ENCODE assay signal across 14 cellular contexts in genomic region chrX:19684265-19684664, GRCh38.
DNase-seq lines count a peak whose midpoint lies in the region; ATAC-seq, FAIRE-seq and TF ChIP-seq lines count a peak whose summit lies in the region.
"Had no signal": no experiment of that assay in that cellular context is flagged by ENCODE, and none has a peak within 500 bp of the region (broad histone marks: within the 10 kb centered on the region; RNA-seq: fewer than 3 reads in every experiment).

No MANE protein-coding gene starts in this region.

- peaks cover 76% of the 10 kb centered on the region for H3K4me1 Mint-ChIP-seq in activated CD4-positive, alpha-beta memory T cell treated with anti-CD3 and anti-CD28 coated beads, Interleukin-2, amount 10 ng/mL, durations not matched to agents 7 days and 5 days
- H3K4me1 Mint-ChIP-seq in immature natural killer cell = peaks cover 62 to 80% of the 10 kb centered on the region in 2 donors

- no peak for TF ChIP-seq CTCF in DND-41 (IDR thresholded peaks at IDR 0.05; ENCODE audit: borderline replicate concordance, extremely low read depth, low read length, poor library complexity, severe bottlenecking)

- no peaks in the 10 kb centered on the region for H3K27me3 ChIP-seq in DND-41 (ENCODE audit: insufficient read depth, low read length, poor library complexity)
- H3K27me3 ChIP-seq: ovary, spleen had no signal

- no peak overlapping the region for H3K4me3 ChIP-seq in DND-41 (ENCODE audit: low read depth in 1 of 2, low read length in 2 of 2)
- H3K4me3 ChIP-seq: ovary, spleen had no signal

- H3K27ac ChIP-seq in DND-41 (ENCODE audit: low read length) = peak overlapping the region; percentile 13
- H3K27ac ChIP-seq: epithelial cell of prostate, ovary had no signal

- H3K27me3 Mint-ChIP-seq in activated CD4-positive, alpha-beta memory T cell treated with anti-CD3 and anti-CD28 coated beads, Interleukin-2, amount 10 ng/mL, durations not matched to agents 7 days and 5 days = no peaks in the 10 kb centered on the region
- peaks cover 11 to 15% (median 14%) of the 10 kb centered on the region in 3 donors for H3K27me3 Mint-ChIP-seq in immature natural killer cell (ENCODE audit: low read depth in 3 of 3)

- peaks cover 62% of the 10 kb centered on the region for H3K36me3 Mint-ChIP-seq in activated CD4-positive, alpha-beta memory T cell treated with anti-CD3 and anti-CD28 coated beads, Interleukin-2, amount 10 ng/mL, durations not matched to agents 7 days and 5 days (ENCODE audit: low read depth)
- H3K36me3 Mint-ChIP-seq in immature natural killer cell = peaks cover 0 to 11% (median 0%) of the 10 kb centered on the region in 3 donors

- CTCF ChIA-PET in activated CD4-positive, alpha-beta memory T cell treated with anti-CD3 and anti-CD28 coated beads, Interleukin-2, amount 10 ng/mL, durations not matched to agents 7 days and 5 days (lab: Charles Lee) = interaction anchor here (0.9 kb wide), 1 partner anchor 204 kb away, joined by 4 read pairs; no protein-coding TSS in a partner anchor

- H2AFZ ChIP-seq in DND-41 (ENCODE audit: low read depth, low read length) = no peak overlapping the region

- H3K4me1 ChIP-seq in DND-41 (ENCODE audit: insufficient read depth, low read length) = peaks cover 64% of the 10 kb centered on the region

- no peaks in the 10 kb centered on the region for H4K20me1 ChIP-seq in DND-41 (ENCODE audit: insufficient read depth, low read length)

- DNase-seq in DND-41 (no peak), immature natural killer cell (peak in 1 of 3 donors; percentile 2), NCI-H2196 (lab: John Stamatoyannopoulos, UW; ENCODE audit: unreplicated experiment) (no peak)
- DNase-seq in activated CD4-positive, alpha-beta memory T cell treated with anti-CD3 and anti-CD28 coated beads, Interleukin-2, amount 10 ng/mL, durations not matched to agents 7 days and 5 days = no peak
- DNase-seq in activated CD8-positive, alpha-beta memory T cell treated with anti-CD3 and anti-CD28 coated beads for 24 hours = no peak
- no peak for DNase-seq in central memory CD4-positive, alpha-beta T cell
- DNase-seq: DMS79, islet precursor cell, ovary, PC-3, spleen had no signal

- H3K27ac Mint-ChIP-seq in activated CD4-positive, alpha-beta memory T cell treated with anti-CD3 and anti-CD28 coated beads, Interleukin-2, amount 10 ng/mL, durations not matched to agents 7 days and 5 days = peak overlapping the region; percentile 98
- H3K27ac Mint-ChIP-seq in immature natural killer cell = peak overlapping the region; percentile 95 to 99 (median 97)

- H3K9me3 Mint-ChIP-seq in activated CD4-positive, alpha-beta memory T cell treated with anti-CD3 and anti-CD28 coated beads, Interleukin-2, amount 10 ng/mL, durations not matched to agents 7 days and 5 days = no peaks in the 10 kb centered on the region
- H3K9me3 Mint-ChIP-seq in immature natural killer cell = no peaks in the 10 kb centered on the region

- H3K79me2 ChIP-seq in DND-41 (ENCODE audit: insufficient read depth, low read length) = peaks cover 21% of the 10 kb centered on the region; the same call in 1 of the 2 replicates

- no peak overlapping the region for H3K4me2 ChIP-seq in DND-41 (ENCODE audit: insufficient read depth, low read length)

- H3K9me3 ChIP-seq in DND-41 (ENCODE audit: insufficient read depth, low read length, severe bottlenecking) = no peaks in the 10 kb centered on the region
- H3K9me3 ChIP-seq: ovary, spleen had no signal

- POLR2A ChIA-PET in activated CD4-positive, alpha-beta memory T cell treated with anti-CD3 and anti-CD28 coated beads, Interleukin-2, amount 10 ng/mL, durations not matched to agents 7 days and 5 days (lab: Charles Lee) = interaction anchor here (1.0 to 2.7 kb wide), 2 partner anchors 63 to 156 kb away, joined by 4 to 10 read pairs; no protein-coding TSS in a partner anchor

- H3K36me3 ChIP-seq in DND-41 (ENCODE audit: insufficient read depth, low read length) = peaks cover 23% of the 10 kb centered on the region
- H3K36me3 ChIP-seq: ovary had no signal

- H3K9ac ChIP-seq in DND-41 (ENCODE audit: low read depth, low read length) = no peak overlapping the region

- H3K4me3 Mint-ChIP-seq in activated CD4-positive, alpha-beta memory T cell treated with anti-CD3 and anti-CD28 coated beads, Interleukin-2, amount 10 ng/mL, durations not matched to agents 7 days and 5 days = peak overlapping the region; percentile 60
- H3K4me3 Mint-ChIP-seq in immature natural killer cell = peak overlapping the region in 4 of 5 donors; percentile 4 to 63 (median 30)

- FAIRE-seq in A204.1 (lab: Jason Lieb, UNC) = peak; percentile 60

- ATAC-seq in DND-41 (ENCODE audit: insufficient read depth, low read depth) (no peak), HG03025 (IDR thresholded peaks at IDR 0.05; ENCODE audit: low FRiP score, unreplicated experiment) (no peak)
- ATAC-seq: PC-3 had no signal
